In the genomic region with DNA sequence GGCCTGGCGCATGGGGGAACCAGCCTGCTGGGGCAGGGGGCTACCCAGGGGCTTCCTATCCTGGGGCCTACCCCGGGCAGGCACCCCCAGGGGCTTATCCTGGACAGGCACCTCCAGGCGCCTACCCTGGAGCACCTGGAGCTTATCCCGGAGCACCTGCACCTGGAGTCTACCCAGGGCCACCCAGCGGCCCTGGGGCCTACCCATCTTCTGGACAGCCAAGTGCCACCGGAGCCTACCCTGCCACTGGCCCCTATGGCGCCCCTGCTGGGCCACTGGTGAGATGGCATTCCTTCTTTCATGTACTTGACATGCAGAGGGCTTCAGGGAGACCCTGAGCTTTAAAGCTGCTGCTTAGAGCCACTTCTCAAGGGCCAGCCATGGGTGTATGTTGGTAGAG, we compare ENCODE assay signal across 1 cellular context.
TF ChIP-seq lines count a peak whose summit lies in the region.

No MANE protein-coding gene starts in this region.

TF ChIP-seq in H1, 55 proteins besides CTCF, POLR2A, EP300 and RAD21:
- TF ChIP-seq TEAD4 (IDR thresholded peaks at IDR 0.05; ENCODE audit: low read depth, low read length), result no peak
- TF ChIP-seq SRF (IDR thresholded peaks at IDR 0.05; ENCODE audit: low read depth, low read length), result no peak
- no peak for TF ChIP-seq SUZ12 (IDR thresholded peaks at IDR 0.05; ENCODE audit: low read length)
- TF ChIP-seq KDM1A (IDR thresholded peaks at IDR 0.05; ENCODE audit: borderline replicate concordance, low read length), result no peak
- no peak for TF ChIP-seq EGR1 (IDR thresholded peaks at IDR 0.05; ENCODE audit: borderline replicate concordance, low read depth, low read length)
- TF ChIP-seq CHD2 (IDR thresholded peaks at IDR 0.05; ENCODE audit: low read length), result no peak
- no peak for TF ChIP-seq BACH1 (IDR thresholded peaks at IDR 0.05; ENCODE audit: low read length)
- TF ChIP-seq GABPA (IDR thresholded peaks at IDR 0.05; ENCODE audit: borderline replicate concordance, insufficient read depth, low read length), result no peak
- TF ChIP-seq SP1 (IDR thresholded peaks at IDR 0.05; ENCODE audit: low read depth, low read length), result no peak
- TF ChIP-seq E2F6 (IDR thresholded peaks at IDR 0.05), result no peak
- TF ChIP-seq BRCA1 (IDR thresholded peaks at IDR 0.05; ENCODE audit: low read depth, low read length), result no peak
- TF ChIP-seq CBX8 (IDR thresholded peaks at IDR 0.05; ENCODE audit: borderline replicate concordance, low read depth, low read length), result no peak
- TF ChIP-seq, protein P1, sequence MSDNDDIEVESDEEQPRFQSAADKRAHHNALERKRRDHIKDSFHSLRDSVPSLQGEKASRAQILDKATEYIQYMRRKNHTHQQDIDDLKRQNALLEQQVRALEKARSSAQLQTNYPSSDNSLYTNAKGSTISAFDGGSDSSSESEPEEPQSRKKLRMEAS (IDR thresholded peaks at IDR 0.05), result no peak
- no peak for TF ChIP-seq POU5F1 (IDR thresholded peaks at IDR 0.05; ENCODE audit: low read depth, low read length)
- no peak for TF ChIP-seq CHD1 (IDR thresholded peaks at IDR 0.05; ENCODE audit: low read depth, low read length)
- no peak for TF ChIP-seq SIRT6 (IDR thresholded peaks at IDR 0.05; ENCODE audit: low read length)
